Comparison of ENCODE assay signal across 9 cellular contexts in genomic region chr4:98662619-98663225, GRCh38. TPM values are rescaled to one million over a fixed set of nuclear protein-coding genes. Genes with fewer than 3 reads are reported as not detected.
DNase-seq lines count a peak whose midpoint lies in the region; TF ChIP-seq lines count a peak whose summit lies in the region.
"Had no signal": no experiment of that assay in that cellular context is flagged by ENCODE, and none has a peak within 500 bp of the region (broad histone marks: within the 10 kb centered on the region; RNA-seq: fewer than 3 reads in every experiment).

No MANE protein-coding gene starts in this region.

- H3K9me3 ChIP-seq in breast epithelium, result no peaks in the 10 kb centered on the region

- peaks cover 0 to 3% of the 10 kb centered on the region in 2 donors for H3K4me1 ChIP-seq in breast epithelium

- TF ChIP-seq CTCF in breast epithelium (IDR thresholded peaks at IDR 0.05), result no peak

- H3K36me3 ChIP-seq in breast epithelium, result no peaks in the 10 kb centered on the region

- intact Hi-C loops in head of caudate nucleus (cut with DNase I), result loop anchor here (5.0 kb wide), 1 partner anchor 195 kb away; no protein-coding TSS in a partner anchor
- intact Hi-C loops in breast epithelium (cut with DNase I; ENCODE audit: low total_unique reads), result no loop called here

- no peak overlapping the region for H3K27ac ChIP-seq in breast epithelium
- H3K27ac ChIP-seq: SK-N-MC had no signal

- DNase-seq in activated gamma-delta T cell treated with Interleukin-2 at 50 U/mL for 16 hours (peak; percentile 11), activated gamma-delta T cell (lab: John Stamatoyannopoulos, UW) (no peak), iPS DF 4.7 (ENCODE audit: extremely low read depth, low spot score) (peak; percentile 56), middle frontal gyrus (ENCODE audit: extremely low spot score, low spot score) (no peak), head of caudate nucleus (no peak), breast epithelium (ENCODE audit: low spot score in 2 of 2) (no peak), H4 (ENCODE audit: low spot score) (no peak)
- DNase-seq in activated CD4-positive, alpha-beta T cell treated with anti-CD3 and anti-CD28 coated beads, Interleukin-2, amount 50 U/mL, for 1 hour, result peak; percentile 32

- TF ChIP-seq POLR2A in breast epithelium (IDR thresholded peaks at IDR 0.05), result no peak

- H3K4me3 ChIP-seq in breast epithelium, result no peak overlapping the region
- H3K4me3 ChIP-seq: SK-N-MC had no signal

- no peaks in the 10 kb centered on the region for H3K27me3 ChIP-seq in breast epithelium

RNA-seq across cellular contexts. Expression of gene TSPAN5, which starts 4.3 kb away (rescaled TPM):
- total RNA-seq in breast epithelium, result 10 to 100 TPM in 2 of 3 donors, 1 to 10 TPM in 1; 1.9 to 17.7 (median 12.8) TPM
- 4.3 and 6.7 TPM in 2 replicates for total RNA-seq in H4 (2014; rRNA removed; shearing (Covaris generic))

Comparison
In these comparisons a context has a peak if more than half of its experiments do, and no peak if none do; other contexts are left out.
1. DNase-seq: peak in activated gamma-delta T cell treated with Interleukin-2 at 50 U/mL for 16 hours (single experiment), activated CD4-positive, alpha-beta T cell treated with anti-CD3 and anti-CD28 coated beads, Interleukin-2, amount 50 U/mL, for 1 hour (single experiment) and iPS DF 4.7 (single experiment); none in activated gamma-delta T cell (single experiment), middle frontal gyrus (single experiment), head of caudate nucleus (0 of 42), breast epithelium (0 of 2) and H4 (single experiment).